10 cellular contexts compared by ENCODE assay signal in genomic region chr10:96840841-96841518, GRCh38. TPM values are rescaled to one million over a fixed set of nuclear protein-coding genes. Genes with fewer than 3 reads are reported as not detected.
DNase-seq lines count a peak whose midpoint lies in the region; ATAC-seq lines count a peak whose summit lies in the region.
"Had no signal": no experiment of that assay in that cellular context is flagged by ENCODE, and none has a peak within 500 bp of the region (broad histone marks: within the 10 kb centered on the region; RNA-seq: fewer than 3 reads in every experiment).

No MANE protein-coding gene starts in this region.

- H3K9me3 ChIP-seq in mesenchymal stem cell (ENCODE audit: control insufficient read depth, low read length): no peaks in the 10 kb centered on the region

- peaks cover 0 to 9% of the 10 kb centered on the region in 2 experiments for H3K36me3 ChIP-seq in mesenchymal stem cell (ENCODE audit: control insufficient read depth in 1 of 2, insufficient read depth in 2 of 2, low read depth in 1 of 2, low read length in 2 of 2)

- H3K36me3 Mint-ChIP-seq in activated naive CD8-positive, alpha-beta T cell: peaks cover 2% of the 10 kb centered on the region

- H4K91ac ChIP-seq in mesenchymal stem cell (ENCODE audit: low read length): no peak overlapping the region

- no peaks in the 10 kb centered on the region for H3K27me3 Mint-ChIP-seq in activated naive CD8-positive, alpha-beta T cell

- peaks cover 11% of the 10 kb centered on the region for H3K4me1 ChIP-seq in mesenchymal stem cell (ENCODE audit: control insufficient read depth, insufficient read depth, low read depth, low read length)

- no peaks in the 10 kb centered on the region for H3K27me3 ChIP-seq in mesenchymal stem cell (ENCODE audit: control insufficient read depth in 1 of 2, insufficient read depth in 1 of 2, low read length in 2 of 2)

- no peak overlapping the region for H3K23ac ChIP-seq in mesenchymal stem cell (ENCODE audit: low read length in 2 of 2)

- H2BK15ac ChIP-seq in mesenchymal stem cell (ENCODE audit: low read depth, poor library complexity, severe bottlenecking): no peak overlapping the region

- no peak overlapping the region for H3K4ac ChIP-seq in mesenchymal stem cell (ENCODE audit: low read depth in 1 of 2, low read length in 2 of 2)

- no peak overlapping the region for H2BK5ac ChIP-seq in mesenchymal stem cell (ENCODE audit: low read depth, low read length, poor library complexity, severe bottlenecking)

- no peak overlapping the region for H2AK5ac ChIP-seq in mesenchymal stem cell (ENCODE audit: low read length, severe bottlenecking)

- H2AFZ ChIP-seq in mesenchymal stem cell (ENCODE audit: low read depth, low read length): no peak overlapping the region
- H2AFZ ChIP-seq: parathyroid adenoma had no signal

- no peak for ATAC-seq in HG03135 (IDR thresholded peaks at IDR 0.05; ENCODE audit: unreplicated experiment)
- ATAC-seq in GM18867 (IDR thresholded peaks at IDR 0.05; ENCODE audit: unreplicated experiment): no peak

- H3K9ac ChIP-seq in mesenchymal stem cell (ENCODE audit: low read length): no peak overlapping the region
- H3K9ac ChIP-seq: parathyroid adenoma had no signal

- H3K27ac ChIP-seq in mesenchymal stem cell (ENCODE audit: low read length, poor library complexity, severe bottlenecking): peak overlapping the region; percentile 80
- H3K27ac ChIP-seq: parathyroid adenoma had no signal

- H3K18ac ChIP-seq in mesenchymal stem cell (ENCODE audit: low read depth in 1 of 2, low read length in 2 of 2): no peak overlapping the region

- H4K8ac ChIP-seq in mesenchymal stem cell (ENCODE audit: low read length): no peak overlapping the region

- H3K14ac ChIP-seq in mesenchymal stem cell (ENCODE audit: low read length in 2 of 2): no peak overlapping the region

- peak overlapping the region; percentile 52 for H3K4me3 Mint-ChIP-seq in activated naive CD8-positive, alpha-beta T cell

- H3K4me2 ChIP-seq in mesenchymal stem cell (ENCODE audit: low read length, poor library complexity, severe bottlenecking): no peak overlapping the region

- no peak overlapping the region for H3K4me3 ChIP-seq in mesenchymal stem cell (ENCODE audit: insufficient read depth in 1 of 2, low read depth in 1 of 2, low read length in 2 of 2)

- H3K9me3 Mint-ChIP-seq in activated naive CD8-positive, alpha-beta T cell (ENCODE audit: low read depth): no peaks in the 10 kb centered on the region

- peaks cover 2% of the 10 kb centered on the region for H3K79me1 ChIP-seq in mesenchymal stem cell (replicated peaks; ENCODE audit: low read length, poor library complexity, severe bottlenecking)

- WGBS in mesenchymal stem cell: 45% methylated on average over 6 of the region's 7 CpGs

- no peak overlapping the region for H3K27ac Mint-ChIP-seq in activated naive CD8-positive, alpha-beta T cell

- peak; percentile 51 for DNase-seq in EH (ENCODE audit: low read depth)
- DNase-seq in M059J (ENCODE audit: low read depth): peak; percentile 87
- peak; percentile 73 for DNase-seq in mesenchymal stem cell
- no peak for DNase-seq in KG1 (lab: John Stamatoyannopoulos, UW)
- DNase-seq in hippocampal formation (lab: John Stamatoyannopoulos, UW): no peak
- DNase-seq: NCI-H446 treated with DMSO at 0.1 percent for 48 hours had no signal

- no peak overlapping the region for H2BK12ac ChIP-seq in mesenchymal stem cell (ENCODE audit: low read length in 2 of 2)

- H2BK120ac ChIP-seq in mesenchymal stem cell (ENCODE audit: low read depth, low read length): no peak overlapping the region

- peaks cover 80% of the 10 kb centered on the region for H3K4me1 Mint-ChIP-seq in activated naive CD8-positive, alpha-beta T cell (ENCODE audit: low read depth)

RNA-seq across cellular contexts. Expression of gene LCOR, which starts 8.9 kb away (rescaled TPM):
- 7.2 and 15.8 TPM in 2 replicates for total RNA-seq in M059J (2014; rRNA removed; shearing (Covaris generic))
- polyA plus RNA-seq in mesenchymal stem cell (2013, experiment 1 of 2): 8.9 TPM
- polyA plus RNA-seq in mesenchymal stem cell (2013, experiment 2 of 2): 9.6 TPM

Comparison
In these comparisons a context has a peak if more than half of its experiments do, and no peak if none do; other contexts are left out.
1. DNase-seq: peak in EH (single experiment), M059J (single experiment) and mesenchymal stem cell (single experiment); none in KG1 (single experiment) and hippocampal formation (0 of 2).